ENCODE assay signal across 14 cellular contexts in genomic region chr1:54047384-54048315, GRCh38. TPM values are rescaled to one million over a fixed set of nuclear protein-coding genes. Genes with fewer than 3 reads are reported as not detected.
DNase-seq lines count a peak whose midpoint lies in the region; ATAC-seq and TF ChIP-seq lines count a peak whose summit lies in the region.
"Had no signal": no experiment of that assay in that cellular context is flagged by ENCODE, and none has a peak within 500 bp of the region (broad histone marks: within the 10 kb centered on the region; RNA-seq: fewer than 3 reads in every experiment).

No MANE protein-coding gene starts in this region.

- no peak for TF ChIP-seq POLR2A in esophagus muscularis mucosa (IDR thresholded peaks at IDR 0.05; ENCODE audit: low read depth)

- H3K27me3 ChIP-seq in esophagus muscularis mucosa, result no peaks in the 10 kb centered on the region
- H3K27me3 ChIP-seq: tibial artery had no signal

- 70% methylated on average over 5 of the region's 5 CpGs for whole genome bisulfite sequencing in esophagus muscularis mucosa

- H3K36me3 ChIP-seq in esophagus muscularis mucosa, result peaks cover 7 to 19% (median 11%) of the 10 kb centered on the region in 4 donors

- peak overlapping the region in 3 of 4 donors; percentile 5 to 23 (median 5) for H3K27ac ChIP-seq in esophagus muscularis mucosa (replicated peaks in 1 of 4)
- H3K27ac ChIP-seq: tibial artery had no signal

- H3K27ac Mint-ChIP-seq in T-helper 17 cell, result peak overlapping the region; percentile 73

- H3K9me3 ChIP-seq in T-helper 17 cell (ENCODE audit: control insufficient read depth, low read length, poor library complexity, severe bottlenecking) (no peaks in the 10 kb centered on the region), esophagus muscularis mucosa (no peaks in the 10 kb centered on the region)
- H3K9me3 ChIP-seq: tibial artery had no signal

- DNase-seq in CD1c-positive myeloid dendritic cell (ENCODE audit: extremely low spot score) (peak; percentile 5), T-helper 17 cell (no peak), esophagus muscularis mucosa (ENCODE audit: extremely low spot score) (no peak), DMS153 treated with DMSO at 0.1 percent for 48 hours (lab: John Stamatoyannopoulos, UW; ENCODE audit: unreplicated experiment) (no peak)
- DNase-seq: activated CD4-positive, CD25-positive, alpha-beta regulatory T cell treated with anti-CD3 and anti-CD28 coated beads, Interleukin-2, amount 50 U/mL, for 72 hours; activated naive CD4-positive, alpha-beta T cell treated with Interleukin-2 at 50 U/mL for 16 hours; effector memory CD4-positive, alpha-beta T cell; mammary epithelial cell; tibial artery had no signal

- no peak for TF ChIP-seq EP300 in esophagus muscularis mucosa (IDR thresholded peaks at IDR 0.05)

- intact Hi-C loops in esophagus muscularis mucosa (cut with DNase I), result loop anchor here (5.0 kb wide), 1 partner anchor 160 kb away; the partner anchor contains the start of gene YIPF1

- peaks cover 19% of the 10 kb centered on the region for H3K4me1 Mint-ChIP-seq in T-helper 17 cell

- no peak overlapping the region for H3K4me3 ChIP-seq in esophagus muscularis mucosa
- H3K4me3 ChIP-seq: tibial artery had no signal

- no peak overlapping the region for H3K4me3 Mint-ChIP-seq in T-helper 17 cell

- peak; percentile 53 for ATAC-seq in GM21576 (IDR thresholded peaks at IDR 0.05; ENCODE audit: unreplicated experiment)
- no peak for ATAC-seq in T-helper 17 cell
- no peak for ATAC-seq in GM21423 (IDR thresholded peaks at IDR 0.05; ENCODE audit: unreplicated experiment)
- no peak for ATAC-seq in GM19328 (IDR thresholded peaks at IDR 0.05; ENCODE audit: unreplicated experiment)
- ATAC-seq in HG02610 (IDR thresholded peaks at IDR 0.05; ENCODE audit: unreplicated experiment), result no peak

- H3K27me3 Mint-ChIP-seq in T-helper 17 cell, result no peaks in the 10 kb centered on the region

- H3K4me1 ChIP-seq in esophagus muscularis mucosa, result peaks cover 50 to 74% (median 67%) of the 10 kb centered on the region in 4 donors

- no peak for TF ChIP-seq CTCF in esophagus muscularis mucosa (IDR thresholded peaks at IDR 0.05)

- H3K36me3 Mint-ChIP-seq in T-helper 17 cell (ENCODE audit: low read depth), result peaks cover 3% of the 10 kb centered on the region

RNA-seq across cellular contexts. Expression of gene TMEM59, which starts 5.4 kb away (rescaled TPM):
- 100 to 1,000 TPM; 145 to 160 TPM for total RNA-seq in T-helper 17 cell
- 100 to 1,000 TPM; 238 to 334 (median 288) TPM for total RNA-seq in esophagus muscularis mucosa

RNA-seq across cellular contexts. Expression of gene TCEANC2, which starts 5.8 kb away (rescaled TPM):
- 1 to 10 TPM; 4.5 to 4.7 TPM for total RNA-seq in T-helper 17 cell
- total RNA-seq in esophagus muscularis mucosa, result 1 to 10 TPM; 4.8 to 8.6 (median 7.1) TPM

RNA-seq across cellular contexts. Expression of gene LDLRAD1, which starts 29.7 kb away (rescaled TPM):
- total RNA-seq in T-helper 17 cell (not detected), esophagus muscularis mucosa (not detected)
- total RNA-seq: mammary epithelial cell, renal cortical epithelial cell had no signal
